ENCODE assay signal across 8 cellular contexts in the genomic region with DNA sequence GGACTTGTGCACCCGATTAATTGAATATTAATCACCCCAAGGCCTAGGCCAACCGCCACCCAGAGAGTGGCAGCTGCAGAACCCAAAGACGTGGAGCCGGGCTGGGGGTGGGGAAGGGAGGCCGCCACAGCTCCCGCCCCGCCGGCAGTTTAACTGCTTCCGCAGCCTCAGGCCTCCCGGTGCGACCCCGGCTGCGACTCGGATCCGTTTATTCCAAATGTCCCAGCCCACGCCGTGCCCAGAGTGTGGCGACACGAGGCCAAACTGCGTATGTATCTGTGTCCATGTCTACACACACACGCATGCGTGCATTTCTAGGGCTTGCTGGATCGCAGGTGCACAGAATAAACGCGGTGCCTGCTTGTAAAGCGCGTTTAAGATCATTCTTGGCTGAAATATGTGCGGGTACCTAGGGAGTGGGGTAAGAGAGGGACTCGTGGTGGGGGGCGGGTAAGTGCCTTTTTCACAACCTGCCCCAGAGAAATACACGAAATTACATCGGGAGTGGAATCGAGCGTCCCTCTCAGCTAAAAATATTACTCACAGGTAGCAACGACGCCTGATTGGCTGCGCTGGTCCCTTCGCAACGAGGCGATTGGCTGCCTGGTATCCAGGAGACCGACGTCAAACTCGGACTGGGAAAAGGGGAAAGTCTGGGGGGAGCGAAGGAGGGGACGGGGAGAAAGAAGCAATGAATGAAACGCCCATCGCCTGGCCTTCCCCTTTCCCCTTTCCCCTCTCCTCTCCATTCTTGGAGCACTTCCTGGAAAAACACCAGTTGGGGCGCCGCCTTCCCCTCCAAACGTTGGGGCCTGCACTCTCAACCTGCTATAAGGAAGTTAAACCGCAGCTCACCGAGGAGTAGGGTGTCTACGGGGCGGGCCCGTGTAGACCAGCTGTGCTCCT. TPM values are rescaled to one million over a fixed set of nuclear protein-coding genes. Genes with fewer than 3 reads are reported as not detected.
DNase-seq lines count a peak whose midpoint lies in the region; ATAC-seq and TF ChIP-seq lines count a peak whose summit lies in the region.

No MANE protein-coding gene starts in this region.

- DNase-seq in GM04504 (ENCODE audit: low read depth) (peak; percentile 78), NCI-H1105 (lab: John Stamatoyannopoulos, UW) (peak; percentile 94), glomerular visceral epithelial cell (ENCODE audit: extremely low spot score) (peak; percentile 97), occipital lobe (lab: John Stamatoyannopoulos, UW) (peak; percentile 95)

- peaks cover 4% of the 10 kb centered on the region for H3K36me3 Mint-ChIP-seq in activated naive CD8-positive, alpha-beta T cell

- peak; percentile 1 for ATAC-seq in HG02623 (IDR thresholded peaks at IDR 0.05; ENCODE audit: unreplicated experiment)
- peak; percentile 80 for ATAC-seq in SK-N-SH treated with all-trans-retinoic acid at 6 μM for 48 hours

- H3K4me3 Mint-ChIP-seq in activated naive CD8-positive, alpha-beta T cell = peak overlapping the region; percentile 98

- no peaks in the 10 kb centered on the region for H3K9me3 Mint-ChIP-seq in activated naive CD8-positive, alpha-beta T cell (ENCODE audit: low read depth)

- peak overlapping the region; percentile 99 for H3K27ac ChIP-seq in temporal lobe (ENCODE audit: low read depth, low read length)

- H3K4me1 Mint-ChIP-seq in activated naive CD8-positive, alpha-beta T cell (ENCODE audit: low read depth) = peaks cover 63% of the 10 kb centered on the region

- no peaks in the 10 kb centered on the region for H3K27me3 Mint-ChIP-seq in activated naive CD8-positive, alpha-beta T cell

- H3K27ac Mint-ChIP-seq in activated naive CD8-positive, alpha-beta T cell = peak overlapping the region; percentile 99

TF ChIP-seq in SK-N-SH treated with all-trans-retinoic acid at 6 μM for 48 hours, 23 proteins besides CTCF, POLR2A, EP300 and RAD21:
- TF ChIP-seq ZNF8 (CRISPR knock-in tag; IDR thresholded peaks at IDR 0.05) (0 out of 2 replicates have a peak, but pooled peaks have one; percentile 51), ZNF70 (CRISPR knock-in tag; IDR thresholded peaks at IDR 0.05) (peak; percentile 49; the same call in 1 of the 2 replicates), RARB (CRISPR knock-in tag; IDR thresholded peaks at IDR 0.05) (no peak), ISL1 (CRISPR knock-in tag; IDR thresholded peaks at IDR 0.05) (0 out of 2 replicates have a peak, but pooled peaks have one; percentile 33), TCF4 (CRISPR knock-in tag; IDR thresholded peaks at IDR 0.05; ENCODE audit: borderline replicate concordance) (no peak), TOX (CRISPR knock-in tag; IDR thresholded peaks at IDR 0.05; ENCODE audit: borderline replicate concordance) (no peak), ZNF565 (CRISPR knock-in tag; conservative IDR thresholded peaks at IDR 0.05; ENCODE audit: low read depth) (0 out of 2 replicates have a peak, but pooled peaks have one; percentile 23), ZFP30 (CRISPR knock-in tag; IDR thresholded peaks at IDR 0.05) (no peak), SNAI2 (CRISPR knock-in tag; IDR thresholded peaks at IDR 0.05) (peak; percentile 84), CSDC2 (CRISPR knock-in tag; IDR thresholded peaks at IDR 0.05) (peak; percentile 70; the same call in 1 of the 2 replicates), ARNTL (CRISPR knock-in tag; IDR thresholded peaks at IDR 0.05; ENCODE audit: borderline replicate concordance, low read depth) (no peak), PPARA (CRISPR knock-in tag; IDR thresholded peaks at IDR 0.05; ENCODE audit: borderline replicate concordance) (no peak), TSHZ2 (CRISPR knock-in tag; IDR thresholded peaks at IDR 0.05) (no peak; the same call in 1 of the 2 replicates), CREB5 (CRISPR knock-in tag; IDR thresholded peaks at IDR 0.05; ENCODE audit: low read depth) (no peak), ZFP3 (CRISPR knock-in tag; IDR thresholded peaks at IDR 0.05) (0 out of 2 replicates have a peak, but pooled peaks have one; percentile 78)
- TF ChIP-seq, protein P1, sequence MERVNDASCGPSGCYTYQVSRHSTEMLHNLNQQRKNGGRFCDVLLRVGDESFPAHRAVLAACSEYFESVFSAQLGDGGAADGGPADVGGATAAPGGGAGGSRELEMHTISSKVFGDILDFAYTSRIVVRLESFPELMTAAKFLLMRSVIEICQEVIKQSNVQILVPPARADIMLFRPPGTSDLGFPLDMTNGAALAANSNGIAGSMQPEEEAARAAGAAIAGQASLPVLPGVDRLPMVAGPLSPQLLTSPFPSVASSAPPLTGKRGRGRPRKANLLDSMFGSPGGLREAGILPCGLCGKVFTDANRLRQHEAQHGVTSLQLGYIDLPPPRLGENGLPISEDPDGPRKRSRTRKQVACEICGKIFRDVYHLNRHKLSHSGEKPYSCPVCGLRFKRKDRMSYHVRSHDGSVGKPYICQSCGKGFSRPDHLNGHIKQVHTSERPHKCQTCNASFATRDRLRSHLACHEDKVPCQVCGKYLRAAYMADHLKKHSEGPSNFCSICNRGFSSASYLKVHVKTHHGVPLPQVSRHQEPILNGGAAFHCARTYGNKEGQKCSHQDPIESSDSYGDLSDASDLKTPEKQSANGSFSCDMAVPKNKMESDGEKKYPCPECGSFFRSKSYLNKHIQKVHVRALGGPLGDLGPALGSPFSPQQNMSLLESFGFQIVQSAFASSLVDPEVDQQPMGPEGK (CRISPR knock-in tag; IDR thresholded peaks at IDR 0.05; ENCODE audit: borderline replicate concordance) = 0 out of 2 replicates have a peak, but pooled peaks have one; percentile 31
- TF ChIP-seq, protein P2, sequence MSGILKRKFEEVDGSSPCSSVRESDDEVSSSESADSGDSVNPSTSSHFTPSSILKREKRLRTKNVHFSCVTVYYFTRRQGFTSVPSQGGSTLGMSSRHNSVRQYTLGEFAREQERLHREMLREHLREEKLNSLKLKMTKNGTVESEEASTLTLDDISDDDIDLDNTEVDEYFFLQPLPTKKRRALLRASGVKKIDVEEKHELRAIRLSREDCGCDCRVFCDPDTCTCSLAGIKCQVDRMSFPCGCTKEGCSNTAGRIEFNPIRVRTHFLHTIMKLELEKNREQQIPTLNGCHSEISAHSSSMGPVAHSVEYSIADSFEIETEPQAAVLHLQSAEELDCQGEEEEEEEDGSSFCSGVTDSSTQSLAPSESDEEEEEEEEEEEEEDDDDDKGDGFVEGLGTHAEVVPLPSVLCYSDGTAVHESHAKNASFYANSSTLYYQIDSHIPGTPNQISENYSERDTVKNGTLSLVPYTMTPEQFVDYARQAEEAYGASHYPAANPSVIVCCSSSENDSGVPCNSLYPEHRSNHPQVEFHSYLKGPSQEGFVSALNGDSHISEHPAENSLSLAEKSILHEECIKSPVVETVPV (CRISPR knock-in tag; IDR thresholded peaks at IDR 0.05) = no peak
TF ChIP-seq in SK-N-SH treated with all-trans-retinoic acid at 6 μM for 48 hours: peak in this region for 8.

RNA-seq across cellular contexts. Expression of gene TOB1, which starts 1.0 kb away (rescaled TPM):
- total RNA-seq in occipital lobe (15.0 TPM), temporal lobe (12.3 TPM)

RNA-seq across cellular contexts. Expression of gene WFIKKN2, which starts 31.8 kb away (rescaled TPM):
- total RNA-seq in occipital lobe (3.7 TPM), temporal lobe (6.6 TPM)

Comparison
In these comparisons a context has a peak if more than half of its experiments do, and no peak if none do; other contexts are left out.
1. Peak in every context shown above with its lines: DNase-seq, ATAC-seq and H3K27ac ChIP-seq.